8 cellular contexts compared by ENCODE assay signal in the genomic region with DNA sequence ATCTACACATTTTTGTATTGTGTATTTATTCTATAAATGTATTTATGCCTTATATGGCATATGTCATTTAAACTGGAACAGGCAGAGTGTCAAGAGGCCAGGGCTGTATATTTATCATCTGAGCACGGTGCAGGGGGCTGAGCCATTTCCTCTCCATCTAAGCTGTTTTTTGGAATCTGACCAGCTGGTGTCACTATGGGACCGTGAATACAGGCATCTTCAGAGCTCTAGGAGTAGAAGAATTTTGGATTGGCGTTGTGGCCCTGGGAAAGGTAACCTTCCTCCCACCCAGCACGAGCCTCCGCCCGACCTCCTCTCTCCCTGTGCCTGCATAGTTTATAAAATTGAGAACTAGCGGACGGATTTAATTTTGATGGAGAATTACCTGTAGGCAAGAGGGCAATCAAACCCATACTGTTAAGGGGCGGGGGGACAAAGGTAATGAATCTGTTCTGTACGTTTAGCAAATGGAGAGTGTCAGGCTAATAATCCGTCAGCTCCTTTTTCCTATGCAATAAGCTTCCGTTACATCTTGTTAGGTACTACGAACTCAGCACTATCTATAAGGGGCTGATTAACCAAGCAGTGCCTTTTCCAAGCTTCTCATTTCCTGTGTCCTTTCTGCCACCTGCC. TPM values are rescaled to one million over a fixed set of nuclear protein-coding genes. Genes with fewer than 3 reads are reported as not detected.
DNase-seq lines count a peak whose midpoint lies in the region; ATAC-seq and TF ChIP-seq lines count a peak whose summit lies in the region.

No MANE protein-coding gene starts in this region.

- H3K36me3 ChIP-seq in Peyer's patch (no peaks in the 10 kb centered on the region), adipocyte (ENCODE audit: control insufficient read depth, insufficient read depth, low read length, severe bottlenecking) (no peaks in the 10 kb centered on the region)

- no peaks in the 10 kb centered on the region for H3K27me3 ChIP-seq in Peyer's patch
- H3K27me3 ChIP-seq in adipocyte (replicated peaks; ENCODE audit: control insufficient read depth, insufficient read depth, low read length): peaks cover 22% of the 10 kb centered on the region

- no peak overlapping the region for H3K27ac ChIP-seq in Peyer's patch

- DNase-seq in DMS 273 (lab: John Stamatoyannopoulos, UW; ENCODE audit: unreplicated experiment) (peak; percentile 84), Peyer's patch (peak in 1 of 3 donors; percentile 61), adipocyte (ENCODE audit: low read depth) (peak; percentile 91), hepatic stellate cell (ENCODE audit: low spot score) (peak; percentile 44), smooth muscle cell of the brain vasculature (ENCODE audit: low read depth, low spot score) (peak; percentile 53)

- peak in 4 of 6 experiments; percentile 19 to 64 (median 60) for TF ChIP-seq CTCF in Peyer's patch (IDR thresholded peaks at IDR 0.05)

- H3K4me3 ChIP-seq in Peyer's patch: no peak overlapping the region
- no peak overlapping the region for H3K4me3 ChIP-seq in adipocyte (ENCODE audit: low read length)

- peak; percentile 73 for TF ChIP-seq RAD21 in Ishikawa (IDR thresholded peaks at IDR 0.05; ENCODE audit: low read depth)

- H3K4me1 ChIP-seq in Peyer's patch (no peaks in the 10 kb centered on the region), adipocyte (ENCODE audit: control insufficient read depth, insufficient read depth, low read length) (peaks cover 14% of the 10 kb centered on the region)

- no peak for TF ChIP-seq EP300 in Ishikawa (IDR thresholded peaks at IDR 0.05; ENCODE audit: borderline replicate concordance)

- no peak overlapping the region for H3K9ac ChIP-seq in adipocyte (ENCODE audit: low read length)

- ATAC-seq in GM21390 (IDR thresholded peaks at IDR 0.05; ENCODE audit: unreplicated experiment) (peak; percentile 79), HG03025 (IDR thresholded peaks at IDR 0.05; ENCODE audit: low FRiP score, unreplicated experiment) (no peak)

- H3K9me3 ChIP-seq in Peyer's patch (no peaks in the 10 kb centered on the region), adipocyte (ENCODE audit: control insufficient read depth, low read length) (no peaks in the 10 kb centered on the region)

- no peak for TF ChIP-seq POLR2A in Peyer's patch (IDR thresholded peaks at IDR 0.05)

TF ChIP-seq in Ishikawa, 13 proteins besides CTCF, POLR2A, EP300 and RAD21:
- no peak for TF ChIP-seq TCF12 (IDR thresholded peaks at IDR 0.05; ENCODE audit: low read depth)

RNA-seq across cellular contexts. Expression of a gene that starts 29.0 kb away (rescaled TPM):
- 10 to 100 TPM in 3 of 4 donors, 1 to 10 TPM in 1; 6.2 to 70.1 (median 17.0) TPM for total RNA-seq in Peyer's patch
